ENCODE assay signal across 8 cellular contexts in the genomic region with DNA sequence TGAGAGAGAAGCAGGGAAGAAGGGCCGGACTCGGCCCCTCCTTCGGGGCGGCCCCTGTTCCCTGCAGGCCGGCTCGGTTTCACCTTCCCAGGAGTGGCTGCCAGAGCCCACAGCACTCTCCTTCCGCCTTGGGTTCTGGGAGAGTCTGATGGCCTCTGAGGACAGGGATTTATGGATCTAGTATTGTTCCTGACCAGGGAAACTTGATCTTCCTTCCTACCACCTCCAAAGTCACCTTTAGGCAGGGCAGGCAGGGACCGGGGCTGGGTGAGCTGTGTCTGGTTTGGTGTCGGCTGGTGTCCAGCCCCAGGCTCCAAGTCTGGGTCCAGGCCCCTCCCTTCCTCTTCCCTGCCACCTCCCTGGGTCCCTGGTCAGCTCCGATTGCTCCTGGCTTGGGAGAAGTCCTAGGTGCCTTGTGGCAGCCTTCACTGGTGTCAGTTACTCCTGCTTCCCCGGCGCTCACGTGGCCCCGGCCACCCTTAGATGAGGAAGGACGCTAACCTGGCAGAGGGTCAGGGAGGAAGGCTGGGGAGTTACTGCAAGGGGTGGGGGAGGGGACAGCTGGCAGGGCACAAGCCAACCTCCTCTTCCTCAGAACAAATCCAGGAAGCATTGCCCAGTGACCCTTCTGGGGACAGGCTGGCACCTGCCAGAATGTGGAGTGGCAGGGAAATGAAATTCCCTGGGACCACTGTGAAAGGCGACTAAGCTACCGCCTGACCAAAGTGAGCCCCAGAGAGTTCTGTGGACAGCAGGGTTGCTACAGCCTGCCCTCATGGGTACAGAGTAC. TPM values are rescaled to one million over a fixed set of nuclear protein-coding genes. Genes with fewer than 3 reads are reported as not detected.
DNase-seq lines count a peak whose midpoint lies in the region; ATAC-seq, FAIRE-seq and TF ChIP-seq lines count a peak whose summit lies in the region.
"Had no signal": no experiment of that assay in that cellular context is flagged by ENCODE, and none has a peak within 500 bp of the region (broad histone marks: within the 10 kb centered on the region; RNA-seq: fewer than 3 reads in every experiment).

No MANE protein-coding gene starts in this region.

- H3K4me1 ChIP-seq in iPS DF 6.9 (ENCODE audit: control insufficient read depth, insufficient read depth, low read length) (peaks cover 17% of the 10 kb centered on the region), subcutaneous abdominal adipose tissue (ENCODE audit: control insufficient read depth in 5 of 5, insufficient read depth in 5 of 5, low read length in 5 of 5) (peaks cover 1 to 33% (median 23%) of the 10 kb centered on the region in 5 donors)

- H3K27me3 ChIP-seq in iPS DF 6.9 (ENCODE audit: control insufficient read depth, insufficient read depth, low read length) (no peaks in the 10 kb centered on the region), subcutaneous abdominal adipose tissue (ENCODE audit: control insufficient read depth in 5 of 5, insufficient read depth in 4 of 5, low read length in 5 of 5) (no peaks in the 10 kb centered on the region)

- peak; percentile 23 for FAIRE-seq in HTR-8/SVneo (lab: Jason Lieb, UNC)

- POLR2A ChIA-PET in activated B cell treated with CpG ODN at 0.5 μM for 24 hours (lab: Charles Lee), result interaction anchor here (0.6 to 7.1 kb wide), 12 partner anchors 8 to 193 kb away, joined by 3 to 107 read pairs (median 6); partner anchors contain the start of genes DCAF15, IL27RA and RFX1

- peak overlapping the region; percentile 44 for H3K27ac ChIP-seq in iPS DF 6.9 (ENCODE audit: low read length)
- peak overlapping the region; percentile 81 for H3K27ac ChIP-seq in subcutaneous abdominal adipose tissue (ENCODE audit: low read depth, low read length)

- ATAC-seq in activated B cell treated with CpG ODN at 0.5 μM for 24 hours (ENCODE audit: low read depth) (no peak), HG02840 (IDR thresholded peaks at IDR 0.05; ENCODE audit: low FRiP score, unreplicated experiment) (no peak)

- no peak overlapping the region for H3K4me3 ChIP-seq in iPS DF 6.9 (ENCODE audit: low read length)
- H3K4me3 ChIP-seq in subcutaneous abdominal adipose tissue (ENCODE audit: low read depth in 1 of 5, low read length in 5 of 5), result peak overlapping the region in 2 of 5 donors; percentile 40 to 53

- H3K9ac ChIP-seq in subcutaneous abdominal adipose tissue (ENCODE audit: low read length in 5 of 5), result peak overlapping the region; percentile 19 to 78 (median 51)

- WGBS in iPS DF 6.9 (ENCODE audit: insufficient coverage, insufficient read length), result no CpG with 5 or more reads among the region's 17 CpGs

- peaks cover 70% of the 10 kb centered on the region for H3K4me1 Mint-ChIP-seq in activated B cell treated with CpG ODN at 0.5 μM for 24 hours

- H3K36me3 Mint-ChIP-seq in activated B cell treated with CpG ODN at 0.5 μM for 24 hours (ENCODE audit: low read depth), result peaks cover 32% of the 10 kb centered on the region

- H3K9me3 Mint-ChIP-seq in activated B cell treated with CpG ODN at 0.5 μM for 24 hours, result no peaks in the 10 kb centered on the region

- peak overlapping the region; percentile 97 for H3K27ac Mint-ChIP-seq in activated B cell treated with CpG ODN at 0.5 μM for 24 hours

- TF ChIP-seq CTCF in activated B cell treated with CpG ODN at 0.5 μM for 24 hours (IDR thresholded peaks at IDR 0.05), result no peak

- no peaks in the 10 kb centered on the region for H3K9me3 ChIP-seq in iPS DF 6.9 (ENCODE audit: control insufficient read depth, insufficient read depth, low read length)
- no peaks in the 10 kb centered on the region for H3K9me3 ChIP-seq in subcutaneous abdominal adipose tissue (ENCODE audit: control insufficient read depth in 5 of 5, low read length in 5 of 5)

- CTCF ChIA-PET in activated B cell treated with CpG ODN at 0.5 μM for 24 hours (lab: Charles Lee), result interaction anchor here (1.2 kb wide), 1 partner anchor 44 kb away, joined by 5 read pairs; the partner anchor contains the start of gene IL27RA

- H3K4me3 Mint-ChIP-seq in activated B cell treated with CpG ODN at 0.5 μM for 24 hours, result peak overlapping the region; percentile 60

- no peak for DNase-seq in HTR-8/SVneo (ENCODE audit: insufficient read length, low spot score)
- no peak for DNase-seq in activated B cell treated with CpG ODN at 0.5 μM for 24 hours
- DNase-seq in iPS DF 6.9 (ENCODE audit: low read depth, low spot score), result no peak
- no peak for DNase-seq in central memory CD4-positive, alpha-beta T cell
- DNase-seq in NCI-H1417 treated with DMSO at 0.1 percent for 48 hours (lab: John Stamatoyannopoulos, UW), result no peak

- peaks cover 2% of the 10 kb centered on the region; the same call in 1 of the 2 replicates for H3K36me3 ChIP-seq in iPS DF 6.9 (ENCODE audit: control insufficient read depth, insufficient read depth, low read length)
- peaks cover 0 to 34% (median 18%) of the 10 kb centered on the region in 5 donors for H3K36me3 ChIP-seq in subcutaneous abdominal adipose tissue (ENCODE audit: control insufficient read depth in 5 of 5, insufficient read depth in 5 of 5, low read length in 5 of 5)

- H3K27me3 Mint-ChIP-seq in activated B cell treated with CpG ODN at 0.5 μM for 24 hours, result no peaks in the 10 kb centered on the region

- intact Hi-C loops in activated B cell treated with CpG ODN at 0.5 μM for 24 hours (cut with micrococcal nuclease), result no loop called here

RNA-seq across cellular contexts. Expression of gene RFX1, which starts 18.8 kb away (rescaled TPM):
- total RNA-seq in activated B cell treated with CpG ODN at 0.5 μM for 24 hours, result 19.0 and 19.9 TPM in 2 replicates

RNA-seq across cellular contexts. Expression of gene DCAF15, which starts 35.0 kb away (rescaled TPM):
- 71.4 and 83.4 TPM in 2 replicates for total RNA-seq in activated B cell treated with CpG ODN at 0.5 μM for 24 hours

RNA-seq across cellular contexts. Expression of gene RLN3, which starts 40.7 kb away (rescaled TPM):
- not detected in 2 replicates for total RNA-seq in activated B cell treated with CpG ODN at 0.5 μM for 24 hours
- total RNA-seq: LHCN-M2 had no signal

RNA-seq across cellular contexts. Expression of gene IL27RA, which starts 44.3 kb away (rescaled TPM):
- 34.5 and 34.6 TPM in 2 replicates for total RNA-seq in activated B cell treated with CpG ODN at 0.5 μM for 24 hours

RNA-seq across cellular contexts. Expression of gene PODNL1, which starts 49.1 kb away (rescaled TPM):
- total RNA-seq in activated B cell treated with CpG ODN at 0.5 μM for 24 hours, result 0.44 TPM in 1 of 2 replicates, not detected in the other
